Comparison of ENCODE assay signal across 29 cellular contexts in genomic region chr15:68706256-68706655, GRCh38.
"Had no signal": no experiment of that assay in that cellular context is flagged by ENCODE, and none has a peak within 500 bp of the region (broad histone marks: within the 10 kb centered on the region; RNA-seq: fewer than 3 reads in every experiment).

No MANE protein-coding gene starts in this region.

- DNase-seq: activated B cell treated with CpG ODN at 0.5 μM for 24 hours; activated CD4-positive, alpha-beta T cell treated with anti-CD3 and anti-CD28 coated beads for 36 hours; activated CD4-positive, alpha-beta T cell treated with anti-CD3 and anti-CD28 coated beads, Interleukin-2, amount 50 U/mL, for 4 hours; activated CD8-positive, alpha-beta memory T cell treated with anti-CD3 and anti-CD28 coated beads for 24 hours; activated CD8-positive, alpha-beta memory T cell treated with anti-CD3 and anti-CD28 coated beads, Interleukin-2, amount 50 U/mL, for 4 hours; activated naive CD4-positive, alpha-beta T cell; activated T-cell treated with anti-CD3 and anti-CD28 coated beads, Interleukin-2, amount 50 U/mL, for 24 hours; adrenal gland; cerebellar nuclear complex; endodermal cell; foreskin fibroblast; immature natural killer cell; kidney glomerular epithelial cell; midbrain; occipital lobe; right lobe of liver; small intestine; stimulated activated CD4-positive, alpha-beta T cell treated with anti-CD3 and anti-CD28 coated beads, Interleukin-15, amount 100 ng/mL, for 24 hours; stimulated activated naive B cell treated with anti-CD40 and anti-IgM and Interleukin-4, amounts not matched to agents 10 μg/mL and 1 μg/mL and 100 μg/mL, for 72 hours; T-helper 1 cell; T1000; testis had no signal

- H3K4me3 ChIP-seq: adrenal gland, coronary artery, right lobe of liver, testis, vagina had no signal

- H3K4me3 Mint-ChIP-seq: activated B cell treated with CpG ODN at 0.5 μM for 24 hours; activated CD4-positive, alpha-beta T cell treated with anti-CD3 and anti-CD28 coated beads for 36 hours; activated naive CD8-positive, alpha-beta T cell; activated T-cell treated with anti-CD3 and anti-CD28 coated beads, Interleukin-2, amount 50 U/mL, for 24 hours; endodermal cell; immature natural killer cell; nephron; stimulated activated naive B cell treated with anti-CD40 and anti-IgM and Interleukin-4, amounts not matched to agents 10 μg/mL and 1 μg/mL and 100 μg/mL, for 72 hours; type B pancreatic cell had no signal

- H3K27me3 ChIP-seq: adrenal gland, right lobe of liver, testis, vagina had no signal

- H3K4me1 ChIP-seq: right lobe of liver, testis had no signal

- H3K36me3 Mint-ChIP-seq: activated naive CD8-positive, alpha-beta T cell; immature natural killer cell; type B pancreatic cell had no signal

- H3K27me3 Mint-ChIP-seq: activated B cell treated with CpG ODN at 0.5 μM for 24 hours; activated CD4-positive, alpha-beta T cell treated with anti-CD3 and anti-CD28 coated beads for 36 hours; stimulated activated naive B cell treated with anti-CD40 and anti-IgM and Interleukin-4, amounts not matched to agents 10 μg/mL and 1 μg/mL and 100 μg/mL, for 72 hours; type B pancreatic cell had no signal

- H3K4me1 Mint-ChIP-seq: activated B cell treated with CpG ODN at 0.5 μM for 24 hours; activated CD4-positive, alpha-beta T cell treated with anti-CD3 and anti-CD28 coated beads for 36 hours; immature natural killer cell; stimulated activated naive B cell treated with anti-CD40 and anti-IgM and Interleukin-4, amounts not matched to agents 10 μg/mL and 1 μg/mL and 100 μg/mL, for 72 hours had no signal

- H3K9me3 Mint-ChIP-seq: activated B cell treated with CpG ODN at 0.5 μM for 24 hours; activated T-cell treated with anti-CD3 and anti-CD28 coated beads, Interleukin-2, amount 50 U/mL, for 24 hours; activated T-helper 2 cell treated with anti-CD3 and anti-CD28 coated beads, Interferon-gamma antibody, Interleukin-2, Interleukin-4, amounts not matched to agents 10 μg/mL and 5 μg/mL and 100 μg/mL, durations not matched to agents 14 hours and 24 hours and 36 hours; endodermal cell; immature natural killer cell; nephron; stimulated activated naive B cell treated with anti-CD40 and anti-IgM and Interleukin-4, amounts not matched to agents 10 μg/mL and 1 μg/mL and 100 μg/mL, for 72 hours; type B pancreatic cell had no signal

- H3K9me3 ChIP-seq: adrenal gland, right lobe of liver, testis, vagina had no signal

- H3K27ac ChIP-seq: adrenal gland, coronary artery, epithelial cell of prostate, right lobe of liver, testis, vagina had no signal

- ATAC-seq: activated CD4-positive, alpha-beta T cell treated with anti-CD3 and anti-CD28 coated beads for 36 hours; right lobe of liver; stimulated activated naive B cell treated with anti-CD40 and anti-IgM and Interleukin-4, amounts not matched to agents 10 μg/mL and 1 μg/mL and 100 μg/mL, for 72 hours had no signal

- H3K27ac Mint-ChIP-seq: activated B cell treated with CpG ODN at 0.5 μM for 24 hours; activated CD4-positive, alpha-beta T cell treated with anti-CD3 and anti-CD28 coated beads for 36 hours; activated naive CD8-positive, alpha-beta T cell; activated T-cell treated with anti-CD3 and anti-CD28 coated beads, Interleukin-2, amount 50 U/mL, for 24 hours; activated T-helper 2 cell treated with anti-CD3 and anti-CD28 coated beads, Interferon-gamma antibody, Interleukin-2, Interleukin-4, amounts not matched to agents 10 μg/mL and 5 μg/mL and 100 μg/mL, durations not matched to agents 14 hours and 24 hours and 36 hours; endodermal cell; immature natural killer cell; stimulated activated naive B cell treated with anti-CD40 and anti-IgM and Interleukin-4, amounts not matched to agents 10 μg/mL and 1 μg/mL and 100 μg/mL, for 72 hours; type B pancreatic cell had no signal

- H3K36me3 ChIP-seq: adrenal gland, right lobe of liver, vagina had no signal
